Comparison of ENCODE assay signal across 9 cellular contexts in the genomic region with DNA sequence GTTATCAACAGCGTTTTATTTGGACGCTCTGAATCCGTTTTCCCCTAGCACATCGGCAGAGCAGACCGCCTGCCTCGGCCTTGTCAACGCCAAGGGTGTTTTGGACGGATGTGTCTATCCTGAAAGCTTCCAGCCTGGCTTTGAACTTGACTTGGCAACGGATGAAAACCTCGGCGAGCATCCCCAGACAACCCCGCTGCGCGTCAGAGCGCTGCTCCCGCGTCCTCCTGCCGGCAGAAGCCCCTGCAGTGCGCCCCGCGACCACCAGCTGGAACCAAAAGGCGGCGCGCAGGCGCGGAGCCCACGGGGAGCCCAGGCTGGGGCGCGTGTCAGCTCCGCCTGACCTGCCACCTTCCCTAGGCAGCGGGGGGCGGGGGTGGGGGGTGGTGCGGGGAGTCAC. TPM values are rescaled to one million over a fixed set of nuclear protein-coding genes. Genes with fewer than 3 reads are reported as not detected.
A peak's percentile ranks its signal among the peaks of the same experiment; 100 is the strongest.
DNase-seq lines count a peak whose midpoint lies in the region; ATAC-seq, FAIRE-seq and TF ChIP-seq lines count a peak whose summit lies in the region.
"Had no signal": no experiment of that assay in that cellular context is flagged by ENCODE, and none has a peak within 500 bp of the region (broad histone marks: within the 10 kb centered on the region; RNA-seq: fewer than 3 reads in every experiment).

No MANE protein-coding gene starts in this region.

- WGBS in GM12878 (ENCODE audit: insufficient coverage, insufficient replicate concordance, low lambda C conversion rate, missing lambda C conversion rate): 22% methylated on average over 33 of the region's 33 CpGs

- peak; percentile 56 for DNase-seq in G401 (ENCODE audit: low spot score)
- no peak for DNase-seq in GM12878 (ENCODE audit: low read depth, low spot score)
- DNase-seq in iPS DF 4.7 (ENCODE audit: extremely low read depth, low spot score): peak; percentile 3
- no peak for DNase-seq in retinal pigment epithelial cell (ENCODE audit: low read depth)
- no peak for DNase-seq in GF-D8 (lab: John Stamatoyannopoulos, UW)
- DNase-seq: NCI-H1092 treated with DMSO at 0.1 percent for 48 hours had no signal

- H3K4me3 ChIP-seq in GM12878: no peak overlapping the region
- H3K4me3 ChIP-seq in retinal pigment epithelial cell (ENCODE audit: low read length): peak overlapping the region; percentile 35

- H3K27me3 ChIP-seq in GM12878 (replicated peaks in 1 of 2; ENCODE audit: control insufficient read depth in 2 of 2, insufficient read depth in 2 of 2, low read length in 1 of 2): peaks cover 4 to 5% of the 10 kb centered on the region in 2 experiments; a peak in 3 of 4 replicates

- SMC1A ChIA-PET in GM12878 (lab: Charles Lee; ENCODE audit: uncharacterized antibody, unreplicated experiment): interaction anchor here (0.6 to 1.3 kb wide), 3 partner anchors 11 to 787 kb away, joined by 3 read pairs; no protein-coding TSS in a partner anchor

- H4K20me1 ChIP-seq in GM12878 (ENCODE audit: control insufficient read depth, insufficient read depth): no peaks in the 10 kb centered on the region

- ATAC-seq in GM12878: peak; percentile 66
- ATAC-seq in GM21423 (IDR thresholded peaks at IDR 0.05; ENCODE audit: unreplicated experiment): no peak
- no peak for ATAC-seq in GM21367 (IDR thresholded peaks at IDR 0.05; ENCODE audit: unreplicated experiment)
- no peak for ATAC-seq in HG03039 (IDR thresholded peaks at IDR 0.05; ENCODE audit: unreplicated experiment)

- no peaks in the 10 kb centered on the region for H3K9me3 ChIP-seq in GM12878 (replicated peaks; ENCODE audit: control insufficient read depth, insufficient read depth, low read length)

- BruUV-seq in GM12878 (replicated peaks; lab: Mats Ljungman, UMichigan): no TSS peak

- RAD21 ChIA-PET in GM12878 (lab: Charles Lee; ENCODE audit: unreplicated experiment): no interaction called here

- TF ChIP-seq RAD21 in GM12878 (IDR thresholded peaks at IDR 0.05; ENCODE audit: insufficient read depth, low read depth, low read length): no peak

- no peaks in the 10 kb centered on the region for H3K36me3 ChIP-seq in GM12878 (ENCODE audit: control insufficient read depth in 2 of 2, insufficient read depth in 2 of 2, low read length in 1 of 2)

- no peak overlapping the region for H2AFZ ChIP-seq in GM12878 (ENCODE audit: control insufficient read depth, low read depth, low read length)

- no peaks in the 10 kb centered on the region for H3K4me1 ChIP-seq in GM12878 (ENCODE audit: control insufficient read depth, insufficient read depth, low read length)

- CTCF ChIA-PET in GM12878 (lab: Yijun Ruan, JAX): interaction anchor here (0.7 kb wide), 1 partner anchor 384 kb away, joined by 3 read pairs; no protein-coding TSS in a partner anchor

- in situ Hi-C loops in G401 (cut with HindIII; ENCODE audit: low sequenced_read_pairs) (no loop called here), GM12878 (cut with MboI) (no loop called here)

- no peaks in the 10 kb centered on the region for H3K79me2 ChIP-seq in GM12878 (ENCODE audit: control insufficient read depth, insufficient read depth, low read length)

- POLR2A ChIA-PET in GM12878 (lab: Charles Lee): no interaction called here

- intact Hi-C loops in GM12878 (cut with micrococcal nuclease; ENCODE audit: unreplicated experiment): no loop called here

- TF ChIP-seq CTCF in GM12878 (IDR thresholded peaks at IDR 0.05 in 2 of 3, conservative IDR thresholded peaks at IDR 0.05 in 1 of 3; ENCODE audit: control insufficient read depth in 2 of 3, extremely low read depth in 1 of 3, insufficient read depth in 1 of 3, low read depth in 3 of 3, low read length in 3 of 3) (no peak), retinal pigment epithelial cell (conservative IDR thresholded peaks at IDR 0.05; ENCODE audit: low read depth, low read length) (peak; percentile 32)

- no peak overlapping the region for H3K9ac ChIP-seq in GM12878 (ENCODE audit: control insufficient read depth, insufficient read depth, low read length)

- no peak overlapping the region for H3K4me2 ChIP-seq in GM12878 (ENCODE audit: control insufficient read depth, insufficient read depth)

- FAIRE-seq in GM12878 (lab: Jason Lieb, UNC): no peak

- H3K27ac ChIP-seq in GM12878 (ENCODE audit: control insufficient read depth, insufficient read depth): no peak overlapping the region

- no peak for TF ChIP-seq POLR2A in GM12878 (IDR thresholded peaks at IDR 0.05; ENCODE audit: low read depth, low read length)

- TF ChIP-seq EP300 in GM12878 (IDR thresholded peaks at IDR 0.05; ENCODE audit: borderline replicate concordance in 1 of 2, control insufficient read depth in 1 of 2, low read depth in 2 of 2, low read length in 2 of 2): no peak

TF ChIP-seq in GM12878, 131 proteins besides CTCF, POLR2A, EP300 and RAD21 (continues in another document):
- no peak for TF ChIP-seq PKNOX1 (IDR thresholded peaks at IDR 0.05)
- TF ChIP-seq ZNF274 (IDR thresholded peaks at IDR 0.05; ENCODE audit: insufficient read depth, insufficient read length): no peak
- TF ChIP-seq, protein P1, sequence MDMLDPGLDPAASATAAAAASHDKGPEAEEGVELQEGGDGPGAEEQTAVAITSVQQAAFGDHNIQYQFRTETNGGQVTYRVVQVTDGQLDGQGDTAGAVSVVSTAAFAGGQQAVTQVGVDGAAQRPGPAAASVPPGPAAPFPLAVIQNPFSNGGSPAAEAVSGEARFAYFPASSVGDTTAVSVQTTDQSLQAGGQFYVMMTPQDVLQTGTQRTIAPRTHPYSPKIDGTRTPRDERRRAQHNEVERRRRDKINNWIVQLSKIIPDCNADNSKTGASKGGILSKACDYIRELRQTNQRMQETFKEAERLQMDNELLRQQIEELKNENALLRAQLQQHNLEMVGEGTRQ (IDR thresholded peaks at IDR 0.05; ENCODE audit: borderline replicate concordance, low read depth, low read length): no peak
- TF ChIP-seq BHLHE40 (IDR thresholded peaks at IDR 0.05; ENCODE audit: borderline replicate concordance in 1 of 2, low read depth in 2 of 2, low read length in 1 of 2): no peak
- TF ChIP-seq, protein P2, sequence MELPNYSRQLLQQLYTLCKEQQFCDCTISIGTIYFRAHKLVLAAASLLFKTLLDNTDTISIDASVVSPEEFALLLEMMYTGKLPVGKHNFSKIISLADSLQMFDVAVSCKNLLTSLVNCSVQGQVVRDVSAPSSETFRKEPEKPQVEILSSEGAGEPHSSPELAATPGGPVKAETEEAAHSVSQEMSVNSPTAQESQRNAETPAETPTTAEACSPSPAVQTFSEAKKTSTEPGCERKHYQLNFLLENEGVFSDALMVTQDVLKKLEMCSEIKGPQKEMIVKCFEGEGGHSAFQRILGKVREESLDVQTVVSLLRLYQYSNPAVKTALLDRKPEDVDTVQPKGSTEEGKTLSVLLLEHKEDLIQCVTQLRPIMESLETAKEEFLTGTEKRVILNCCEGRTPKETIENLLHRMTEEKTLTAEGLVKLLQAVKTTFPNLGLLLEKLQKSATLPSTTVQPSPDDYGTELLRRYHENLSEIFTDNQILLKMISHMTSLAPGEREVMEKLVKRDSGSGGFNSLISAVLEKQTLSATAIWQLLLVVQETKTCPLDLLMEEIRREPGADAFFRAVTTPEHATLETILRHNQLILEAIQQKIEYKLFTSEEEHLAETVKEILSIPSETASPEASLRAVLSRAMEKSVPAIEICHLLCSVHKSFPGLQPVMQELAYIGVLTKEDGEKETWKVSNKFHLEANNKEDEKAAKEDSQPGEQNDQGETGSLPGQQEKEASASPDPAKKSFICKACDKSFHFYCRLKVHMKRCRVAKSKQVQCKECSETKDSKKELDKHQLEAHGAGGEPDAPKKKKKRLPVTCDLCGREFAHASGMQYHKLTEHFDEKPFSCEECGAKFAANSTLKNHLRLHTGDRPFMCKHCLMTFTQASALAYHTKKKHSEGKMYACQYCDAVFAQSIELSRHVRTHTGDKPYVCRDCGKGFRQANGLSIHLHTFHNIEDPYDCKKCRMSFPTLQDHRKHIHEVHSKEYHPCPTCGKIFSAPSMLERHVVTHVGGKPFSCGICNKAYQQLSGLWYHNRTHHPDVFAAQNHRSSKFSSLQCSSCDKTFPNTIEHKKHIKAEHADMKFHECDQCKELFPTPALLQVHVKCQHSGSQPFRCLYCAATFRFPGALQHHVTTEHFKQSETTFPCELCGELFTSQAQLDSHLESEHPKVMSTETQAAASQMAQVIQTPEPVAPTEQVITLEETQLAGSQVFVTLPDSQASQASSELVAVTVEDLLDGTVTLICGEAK (IDR thresholded peaks at IDR 0.05; ENCODE audit: borderline replicate concordance): no peak

RNA-seq across cellular contexts. Expression of gene ARL8B, which starts 26.2 kb away (rescaled TPM):
- 78.2 and 121 TPM in 2 replicates for total RNA-seq in G401 (2014; rRNA removed; shearing (Covaris generic))
- total RNA-seq in GM12878 (2013; cell fraction: nucleolus; rRNA removed): 54.6 and 122 TPM in 2 replicates
- total RNA-seq in GM12878 (2014; rRNA removed) (22.0 and 25.9 TPM in 2 replicates), GM12878 (2014; rRNA removed; fragmentation: Illumina TruSeq; extraction: Trizol) (50.9 and 52.6 TPM in 2 replicates), GM12878 (2021) (48.9 and 51.3 TPM in 2 replicates)
- polyA plus RNA-seq in GM12878 (2011; ENCODE audit: low read depth): 18.7 TPM
- polyA plus RNA-seq in GM12878 (2011; rRNA removed) (31.1 and 67.4 TPM in 2 replicates), GM12878 (2014; fragmentation: Illumina TruSeq; extraction: Trizol) (69.0 and 92.2 TPM in 2 replicates), GM12878 (2014; fragmentation: Nextera tagmentation; extraction: Ambion mirVana) (10 to 100 TPM; 36.5 to 38.5 TPM), GM12878 (2014; rRNA removed) (31.9 and 36.0 TPM in 2 replicates), GM12878 (2016; fragmentation: Nextera tagmentation; extraction: Ambion mirVana) (10 to 100 TPM; 80.6 TPM)
- 23.0 and 24.2 TPM in 2 replicates for polyA plus RNA-seq in GM12878 (2011; cell fraction: cytosol; rRNA removed)
- polyA plus RNA-seq in GM12878 (2011; cell fraction: nucleus; rRNA removed): 21.6 and 23.4 TPM in 2 replicates
- polyA plus RNA-seq in GM12878 (2012): 33.7 and 43.4 TPM in 2 replicates
- 11.8 and 14.4 TPM in 2 replicates for polyA minus RNA-seq in GM12878 (2011; rRNA and poly(A)+ RNA removed)
- 9.4 and 16.4 TPM in 2 replicates for polyA minus RNA-seq in GM12878 (2011; cell fraction: cytosol; rRNA and poly(A)+ RNA removed)
- 11.5 and 20.0 TPM in 2 replicates for polyA minus RNA-seq in GM12878 (2011; cell fraction: nucleus; rRNA and poly(A)+ RNA removed)

Comparison
In these comparisons a context has a peak if more than half of its experiments do, and no peak if none do; other contexts are left out.
1. DNase-seq: peak in G401 (single experiment) and iPS DF 4.7 (single experiment); none in GM12878 (single experiment), retinal pigment epithelial cell (single experiment) and GF-D8 (single experiment).